In genomic region chr17:40190197-40191021, GRCh38 we compare ENCODE assay signal across 1 cellular context.
TF ChIP-seq lines count a peak whose summit lies in the region.

No MANE protein-coding gene starts in this region.

TF ChIP-seq in GM12878, 131 proteins besides CTCF, POLR2A, EP300 and RAD21:
- TF ChIP-seq ZNF384 (IDR thresholded peaks at IDR 0.05; ENCODE audit: borderline replicate concordance, low read depth, low read length) (no peak), SUPT20H (IDR thresholded peaks at IDR 0.05; ENCODE audit: borderline replicate concordance, control insufficient read depth, low read depth, low read length) (no peak), HDAC2 (IDR thresholded peaks at IDR 0.05) (no peak), GATAD2B (conservative IDR thresholded peaks at IDR 0.05; ENCODE audit: low read depth) (0 out of 2 replicates have a peak, but pooled peaks have one; percentile 49), IRF3 (IDR thresholded peaks at IDR 0.05) (no peak), E4F1 (IDR thresholded peaks at IDR 0.05; ENCODE audit: borderline replicate concordance, partially characterized antibody) (no peak), ZZZ3 (IDR thresholded peaks at IDR 0.05; ENCODE audit: control insufficient read depth, insufficient read length, low read depth) (no peak), TCF12 (IDR thresholded peaks at IDR 0.05; ENCODE audit: low read depth, low read length) (no peak), FOXK2 (IDR thresholded peaks at IDR 0.05) (0 out of 2 replicates have a peak, but pooled peaks have one; percentile 11), ZNF217 (IDR thresholded peaks at IDR 0.05) (no peak), NFXL1 (IDR thresholded peaks at IDR 0.05; ENCODE audit: borderline replicate concordance) (no peak), HCFC1 (IDR thresholded peaks at IDR 0.05; ENCODE audit: low read length) (no peak), NFIC (IDR thresholded peaks at IDR 0.05; ENCODE audit: low read depth, low read length) (no peak), CBX3 (IDR thresholded peaks at IDR 0.05; ENCODE audit: borderline replicate concordance, low read depth) (no peak), BACH1 (IDR thresholded peaks at IDR 0.05; ENCODE audit: borderline replicate concordance) (no peak), MXI1 (IDR thresholded peaks at IDR 0.05; ENCODE audit: low read depth, low read length) (no peak), MEF2A (IDR thresholded peaks at IDR 0.05; ENCODE audit: insufficient read depth, low read depth, low read length) (no peak)
